In genomic region chr9:124480621-124480981, GRCh38 we compare ENCODE assay signal across 8 cellular contexts. TPM values are rescaled to one million over a fixed set of nuclear protein-coding genes. Genes with fewer than 3 reads are reported as not detected.
DNase-seq lines count a peak whose midpoint lies in the region; ATAC-seq and TF ChIP-seq lines count a peak whose summit lies in the region.

No MANE protein-coding gene starts in this region.

- no peak overlapping the region for H4K8ac ChIP-seq in mesenchymal stem cell (ENCODE audit: low read length)

- H2BK5ac ChIP-seq in mesenchymal stem cell (ENCODE audit: low read depth, low read length, poor library complexity, severe bottlenecking) = no peak overlapping the region

- no peaks in the 10 kb centered on the region for H3K9me3 ChIP-seq in mesenchymal stem cell (ENCODE audit: control insufficient read depth, low read length)

- H3K9ac ChIP-seq in KMS-11 = no peak overlapping the region
- no peak overlapping the region for H3K9ac ChIP-seq in mesenchymal stem cell (ENCODE audit: low read length)

- H3K14ac ChIP-seq in mesenchymal stem cell (ENCODE audit: low read length in 2 of 2) = no peak overlapping the region

- H2AFZ ChIP-seq in KMS-11 (ENCODE audit: low read depth) (no peak overlapping the region), mesenchymal stem cell (ENCODE audit: low read depth, low read length) (no peak overlapping the region)

- H2BK120ac ChIP-seq in mesenchymal stem cell (ENCODE audit: low read depth, low read length) = no peak overlapping the region

- H3K23ac ChIP-seq in mesenchymal stem cell (ENCODE audit: low read length in 2 of 2) = no peak overlapping the region

- H3K4me3 ChIP-seq in KMS-11 (IDR thresholded peaks at IDR 0.05; ENCODE audit: insufficient read depth, low read depth, low read length) (no peak overlapping the region), mesenchymal stem cell (ENCODE audit: insufficient read depth in 1 of 2, low read depth in 1 of 2, low read length in 2 of 2) (no peak overlapping the region)

- no peaks in the 10 kb centered on the region for H3K4me1 ChIP-seq in KMS-11 (ENCODE audit: low read depth, poor library complexity, severe bottlenecking)
- peaks cover 11% of the 10 kb centered on the region for H3K4me1 ChIP-seq in mesenchymal stem cell (ENCODE audit: control insufficient read depth, insufficient read depth, low read depth, low read length)

- no peaks in the 10 kb centered on the region for H3K79me1 ChIP-seq in mesenchymal stem cell (replicated peaks; ENCODE audit: low read length, poor library complexity, severe bottlenecking)

- H2AK5ac ChIP-seq in mesenchymal stem cell (ENCODE audit: low read length, severe bottlenecking) = no peak overlapping the region

- H2BK12ac ChIP-seq in mesenchymal stem cell (ENCODE audit: low read length in 2 of 2) = no peak overlapping the region

- H3K4me2 ChIP-seq in KMS-11 (no peak overlapping the region), mesenchymal stem cell (ENCODE audit: low read length, poor library complexity, severe bottlenecking) (no peak overlapping the region)

- H3K27ac ChIP-seq in KMS-11 (no peak overlapping the region), VCaP (no peak overlapping the region), mesenchymal stem cell (ENCODE audit: low read length, poor library complexity, severe bottlenecking) (no peak overlapping the region)

- H3K27me3 ChIP-seq in KMS-11 (ENCODE audit: insufficient read depth, low read depth) (peaks cover 14% of the 10 kb centered on the region; the same call in 1 of the 2 replicates), mesenchymal stem cell (ENCODE audit: control insufficient read depth in 1 of 2, insufficient read depth in 1 of 2, low read length in 2 of 2) (peaks cover 67 to 86% of the 10 kb centered on the region in 2 experiments)

- no peak overlapping the region for H2BK15ac ChIP-seq in mesenchymal stem cell (ENCODE audit: low read depth, poor library complexity, severe bottlenecking)

- 21% methylated on average over 6 of the region's 7 CpGs for WGBS in mesenchymal stem cell

- DNase-seq in GF-D8 (lab: John Stamatoyannopoulos, UW) (peak; percentile 28), mesenchymal stem cell (peak; percentile 26), middle frontal gyrus (ENCODE audit: extremely low spot score, low spot score) (no peak)
- no peak for DNase-seq in activated effector memory CD4-positive, alpha-beta T cell treated with Interleukin-2 at 50 U/mL for 16 hours

- H3K36me3 ChIP-seq in KMS-11 (ENCODE audit: insufficient read depth) = no peaks in the 10 kb centered on the region
- no peaks in the 10 kb centered on the region for H3K36me3 ChIP-seq in mesenchymal stem cell (ENCODE audit: control insufficient read depth in 1 of 2, insufficient read depth in 2 of 2, low read depth in 1 of 2, low read length in 2 of 2)

- TF ChIP-seq CTCF in KMS-11 (conservative IDR thresholded peaks at IDR 0.05; ENCODE audit: low read depth, low read length) (peak; percentile 29; the same call in 1 of the 2 replicates), VCaP (conservative IDR thresholded peaks at IDR 0.05) (peak; percentile 35; the same call in 1 of the 2 replicates)

- H3K4ac ChIP-seq in mesenchymal stem cell (ENCODE audit: low read depth in 1 of 2, low read length in 2 of 2) = no peak overlapping the region

- H4K20me1 ChIP-seq in KMS-11 (ENCODE audit: insufficient read depth) = no peaks in the 10 kb centered on the region

- no peaks in the 10 kb centered on the region for H3K79me2 ChIP-seq in KMS-11 (ENCODE audit: insufficient read depth, low read depth)

- H4K91ac ChIP-seq in mesenchymal stem cell (ENCODE audit: low read length) = no peak overlapping the region

- H3K18ac ChIP-seq in mesenchymal stem cell (ENCODE audit: low read depth in 1 of 2, low read length in 2 of 2) = no peak overlapping the region

- ATAC-seq in HG02852 (IDR thresholded peaks at IDR 0.05; ENCODE audit: unreplicated experiment) = no peak
- ATAC-seq in HG02763 (IDR thresholded peaks at IDR 0.05; ENCODE audit: unreplicated experiment) = no peak

RNA-seq across cellular contexts. Expression of gene NR5A1, which starts 26.6 kb away (rescaled TPM):
- not detected for polyA plus RNA-seq in mesenchymal stem cell (2013, experiment 1 of 2)
- not detected for polyA plus RNA-seq in mesenchymal stem cell (2013, experiment 2 of 2)

RNA-seq across cellular contexts. Expression of gene ADGRD2, which starts 30.4 kb away (rescaled TPM):
- not detected for polyA plus RNA-seq in mesenchymal stem cell (2013, experiment 1 of 2)
- not detected for polyA plus RNA-seq in mesenchymal stem cell (2013, experiment 2 of 2)

Comparison
In these comparisons a context has a peak if more than half of its experiments do, and no peak if none do; other contexts are left out.
1. DNase-seq: peak in GF-D8 (single experiment) and mesenchymal stem cell (single experiment); none in middle frontal gyrus (single experiment) and activated effector memory CD4-positive, alpha-beta T cell treated with Interleukin-2 at 50 U/mL for 16 hours (single experiment).